3 cellular contexts compared by ENCODE assay signal in genomic region chr3:67863869-67864268, GRCh38.
TF ChIP-seq lines count a peak whose summit lies in the region.

No MANE protein-coding gene starts in this region.

TF ChIP-seq in IMR-90, 13 proteins besides CTCF, POLR2A, EP300 and RAD21:
- TF ChIP-seq NFE2L2 (IDR thresholded peaks at IDR 0.05; ENCODE audit: low read depth, low read length) (no peak), RFX5 (IDR thresholded peaks at IDR 0.05; ENCODE audit: low read depth, low read length) (no peak), BHLHE40 (IDR thresholded peaks at IDR 0.05; ENCODE audit: low read depth, low read length) (no peak), MAFK (IDR thresholded peaks at IDR 0.05; ENCODE audit: low read depth, low read length) (no peak), CHD1 (IDR thresholded peaks at IDR 0.05; ENCODE audit: low read depth, low read length) (no peak), USF2 (IDR thresholded peaks at IDR 0.05; ENCODE audit: low read depth, low read length) (no peak), SMC3 (IDR thresholded peaks at IDR 0.05; ENCODE audit: low read depth, low read length) (peak; percentile 41)

TF ChIP-seq in GM12878, 131 proteins besides CTCF, POLR2A, EP300 and RAD21:
- no peak for TF ChIP-seq NR2C1 (IDR thresholded peaks at IDR 0.05)
- TF ChIP-seq PAX8 (IDR thresholded peaks at IDR 0.05): no peak
- peak; percentile 17; the same call in 1 of the 2 replicates for TF ChIP-seq SMC3 (IDR thresholded peaks at IDR 0.05; ENCODE audit: borderline replicate concordance, low read length)

TF ChIP-seq in liver, 16 proteins besides CTCF, POLR2A, EP300 and RAD21:
- no peak for TF ChIP-seq GABPA (IDR thresholded peaks at IDR 0.05 in 1 of 2, conservative IDR thresholded peaks at IDR 0.05 in 1 of 2)
- TF ChIP-seq RXRA (IDR thresholded peaks at IDR 0.05): no peak
- no peak for TF ChIP-seq FOXA2 (IDR thresholded peaks at IDR 0.05)
- no peak for TF ChIP-seq FOXA1 (IDR thresholded peaks at IDR 0.05)
- TF ChIP-seq REST (IDR thresholded peaks at IDR 0.05): no peak
- no peak for TF ChIP-seq JUND (IDR thresholded peaks at IDR 0.05)
- TF ChIP-seq NR2F2 (IDR thresholded peaks at IDR 0.05): no peak
- TF ChIP-seq ATF3 (IDR thresholded peaks at IDR 0.05): no peak
- no peak for TF ChIP-seq ZBTB33 (IDR thresholded peaks at IDR 0.05)
- no peak for TF ChIP-seq HNF4A (conservative IDR thresholded peaks at IDR 0.05)
TF ChIP-seq in liver: peak in this region for 0.
